ENCODE assay signal across 16 cellular contexts in genomic region chr7:43313628-43314378, GRCh38.
"Had no signal": no experiment of that assay in that cellular context is flagged by ENCODE, and none has a peak within 500 bp of the region (broad histone marks: within the 10 kb centered on the region; RNA-seq: fewer than 3 reads in every experiment).

No MANE protein-coding gene starts in this region.

- H3K9me3 Mint-ChIP-seq: activated T-helper 2 cell treated with anti-CD3 and anti-CD28 coated beads, Interferon-gamma antibody, Interleukin-2, Interleukin-4, amounts not matched to agents 10 μg/mL and 5 μg/mL and 100 μg/mL, durations not matched to agents 14 hours and 24 hours and 36 hours; endodermal cell; type B pancreatic cell; WTC11 had no signal

- H3K4me3 ChIP-seq: lung, SK-N-MC had no signal

- ATAC-seq: foreskin keratinocyte, left cardiac atrium, right cardiac atrium, WTC11 had no signal

- H3K36me3 ChIP-seq: brain microvascular endothelial cell, neutrophil had no signal

- H3K36me3 Mint-ChIP-seq: activated naive CD8-positive, alpha-beta T cell; naive B cell; type B pancreatic cell; WTC11 had no signal

- H3K4me3 Mint-ChIP-seq: activated naive CD8-positive, alpha-beta T cell; endodermal cell; type B pancreatic cell; WTC11 had no signal

- H3K4me1 Mint-ChIP-seq: naive B cell had no signal

- H3K27ac Mint-ChIP-seq: activated naive CD8-positive, alpha-beta T cell; activated T-helper 2 cell treated with anti-CD3 and anti-CD28 coated beads, Interferon-gamma antibody, Interleukin-2, Interleukin-4, amounts not matched to agents 10 μg/mL and 5 μg/mL and 100 μg/mL, durations not matched to agents 14 hours and 24 hours and 36 hours; endodermal cell; type B pancreatic cell; WTC11 had no signal

- H3K9me3 ChIP-seq: neutrophil had no signal

- H3K27me3 Mint-ChIP-seq: activated naive CD8-positive, alpha-beta T cell had no signal

- H3K27me3 ChIP-seq: brain microvascular endothelial cell, foreskin keratinocyte, neutrophil had no signal

- DNase-seq: brain microvascular endothelial cell, dermis blood vessel endothelial cell, endodermal cell, foreskin keratinocyte, left cardiac atrium, naive B cell, posterior cingulate gyrus, right cardiac atrium, small intestine had no signal

- H3K27ac ChIP-seq: brain microvascular endothelial cell, foreskin keratinocyte, neutrophil, SK-N-MC had no signal

- H3K4me1 ChIP-seq: foreskin keratinocyte had no signal
